ENCODE assay signal across 14 cellular contexts in the genomic region with DNA sequence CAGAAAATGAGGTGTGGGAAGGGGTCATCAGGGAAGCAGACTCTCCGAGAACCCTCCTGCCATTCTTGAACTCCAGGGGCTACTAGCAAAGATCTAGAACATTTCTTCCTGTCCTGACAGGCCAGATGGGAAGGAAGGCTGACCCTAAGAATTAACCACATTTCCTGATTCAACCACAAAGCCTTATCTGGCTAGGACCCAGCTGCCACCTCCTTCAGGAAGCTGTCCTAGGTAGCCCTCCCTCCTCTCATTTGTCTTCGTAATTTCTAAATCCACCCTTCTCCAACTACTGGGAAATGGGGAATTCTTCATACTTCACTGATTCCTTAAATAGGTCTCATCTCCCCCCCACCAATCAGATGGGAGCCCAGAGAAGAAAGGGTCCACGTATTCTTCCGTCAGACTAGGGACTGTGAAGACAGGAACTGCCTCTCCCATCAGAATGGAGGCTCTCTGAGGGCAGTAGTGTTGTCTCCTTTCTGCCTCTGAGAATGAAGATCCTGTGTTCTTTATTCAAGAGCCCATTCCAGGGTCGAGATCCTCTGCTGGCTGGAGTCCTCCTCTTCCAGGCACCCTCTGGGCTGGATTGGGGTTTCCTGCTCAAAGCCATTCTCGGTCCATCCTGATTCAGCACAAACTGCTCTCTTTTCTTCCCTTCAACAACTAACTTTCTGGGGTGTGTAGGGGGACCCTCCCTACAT. TPM values are rescaled to one million over a fixed set of nuclear protein-coding genes. Genes with fewer than 3 reads are reported as not detected.
A peak's percentile ranks its signal among the peaks of the same experiment; 100 is the strongest.
DNase-seq lines count a peak whose midpoint lies in the region; ATAC-seq, FAIRE-seq and TF ChIP-seq lines count a peak whose summit lies in the region.
"Had no signal": no experiment of that assay in that cellular context is flagged by ENCODE, and none has a peak within 500 bp of the region (broad histone marks: within the 10 kb centered on the region; RNA-seq: fewer than 3 reads in every experiment).

No MANE protein-coding gene starts in this region.

- H3K4me1 ChIP-seq in K562 (replicated peaks in 1 of 2; ENCODE audit: control insufficient read depth in 2 of 2, insufficient read depth in 2 of 2, low read length in 2 of 2): peaks cover 8 to 18% of the 10 kb centered on the region in 2 experiments

- H3K4me1 Mint-ChIP-seq in natural killer cell treated with Interleukin-12 subunit alpha and Interleukin-12 subunit beta and Interleukin-15 and Interleukin-18, amount 100 ng/mL, for 72 hours (ENCODE audit: low read depth in 2 of 2): peaks cover 27 to 40% of the 10 kb centered on the region in 2 donors
- peaks cover 28% of the 10 kb centered on the region for H3K4me1 Mint-ChIP-seq in activated CD4-positive, alpha-beta T cell treated with anti-CD3 and anti-CD28 coated beads, Interleukin-2, amount 10 ng/mL, durations not matched to agents 24 days and 14 days

- no peak overlapping the region for H3K9ac ChIP-seq in K562 (ENCODE audit: insufficient read depth in 1 of 2, low read depth in 2 of 2, low read length in 2 of 2)

- peak; percentile 89 for FAIRE-seq in K562 (lab: Jason Lieb, UNC)

- peak overlapping the region; percentile 45 for H3K4me3 Mint-ChIP-seq in natural killer cell treated with Interleukin-12 subunit alpha and Interleukin-12 subunit beta and Interleukin-15 and Interleukin-18, amount 100 ng/mL, for 72 hours
- no peak overlapping the region for H3K4me3 Mint-ChIP-seq in activated CD4-positive, alpha-beta T cell treated with anti-CD3 and anti-CD28 coated beads, Interleukin-2, amount 10 ng/mL, durations not matched to agents 24 days and 14 days

- no peak overlapping the region for H3K4me2 ChIP-seq in K562 (ENCODE audit: insufficient read depth, low read length)

- H3K36me3 Mint-ChIP-seq in natural killer cell treated with Interleukin-12 subunit alpha and Interleukin-12 subunit beta and Interleukin-15 and Interleukin-18, amount 100 ng/mL, for 72 hours: no peaks in the 10 kb centered on the region
- H3K36me3 Mint-ChIP-seq in activated CD4-positive, alpha-beta T cell treated with anti-CD3 and anti-CD28 coated beads, Interleukin-2, amount 10 ng/mL, durations not matched to agents 24 days and 14 days (ENCODE audit: low read depth): peaks cover 19% of the 10 kb centered on the region

- no peaks in the 10 kb centered on the region for H3K36me3 ChIP-seq in K562 (ENCODE audit: control insufficient read depth, insufficient read depth, low read length)
- H3K36me3 ChIP-seq: esophagus squamous epithelium had no signal

- WGBS in K562 (ENCODE audit: insufficient coverage, low coverage, missing lambda C conversion rate): 23% methylated on average over 5 of the region's 6 CpGs

- peaks cover 8% of the 10 kb centered on the region; the same call in 1 of the 2 replicates for H4K20me1 ChIP-seq in K562 (replicated peaks; ENCODE audit: control insufficient read depth, insufficient read depth, low read length)

- no peaks in the 10 kb centered on the region for H3K9me1 ChIP-seq in K562 (ENCODE audit: control insufficient read depth, insufficient read depth, low read length)

- no peaks in the 10 kb centered on the region for H3K79me2 ChIP-seq in K562 (ENCODE audit: control insufficient read depth, insufficient read depth, low read length)

- in situ Hi-C loops in K562 (cut with MboI): no loop called here
- in situ Hi-C loops in GM13976 (cut with MboI; ENCODE audit: low sequenced_read_pairs, unreplicated experiment): no loop called here

- DNase-seq in GF-D8 (lab: John Stamatoyannopoulos, UW) (peak; percentile 54), MV-4-11 (lab: John Stamatoyannopoulos, UW) (peak; percentile 76), K562 (ENCODE audit: extremely low read depth in 1 of 4, low spot score in 3 of 4) (peak in 1 of 4 experiments; percentile 49), GM13976 (ENCODE audit: low spot score) (no peak), globus pallidus (ENCODE audit: low spot score) (no peak)
- DNase-seq in natural killer cell treated with Interleukin-12 subunit alpha and Interleukin-12 subunit beta and Interleukin-15 and Interleukin-18, amount 100 ng/mL, for 72 hours (ENCODE audit: low spot score): no peak
- DNase-seq in activated CD4-positive, alpha-beta T cell treated with anti-CD3 and anti-CD28 coated beads, Interleukin-2, amount 10 ng/mL, durations not matched to agents 24 days and 14 days: no peak
- DNase-seq: body of pancreas, esophagus squamous epithelium, NCI-H1105 treated with DMSO at 0.1 percent for 48 hours, NCI-H748 treated with DMSO at 0.1 percent for 48 hours had no signal

- no peak for TF ChIP-seq RAD21 in K562 (CRISPR knock-in tag; conservative IDR thresholded peaks at IDR 0.05 in 1 of 2, IDR thresholded peaks at IDR 0.05 in 1 of 2)

- H3K27ac Mint-ChIP-seq in natural killer cell treated with Interleukin-12 subunit alpha and Interleukin-12 subunit beta and Interleukin-15 and Interleukin-18, amount 100 ng/mL, for 72 hours: no peak overlapping the region
- no peak overlapping the region for H3K27ac Mint-ChIP-seq in activated CD4-positive, alpha-beta T cell treated with anti-CD3 and anti-CD28 coated beads, Interleukin-2, amount 10 ng/mL, durations not matched to agents 24 days and 14 days

- peaks cover 4% of the 10 kb centered on the region; the same call in 1 of the 2 replicates for H3K9me3 ChIP-seq in K562 (replicated peaks; ENCODE audit: control insufficient read depth, insufficient read depth, low read depth, low read length)
- H3K9me3 ChIP-seq: body of pancreas, Caco-2, esophagus squamous epithelium had no signal

- CTCF ChIA-PET in K562 (lab: Yijun Ruan, JAX; ENCODE audit: low intra/inter-chr PET ratio): no interaction called here

- POLR2A ChIA-PET in K562 (lab: Yijun Ruan, JAX): interaction anchor here (0.5 to 2.3 kb wide), 4 partner anchors 9 to 19 kb away, joined by 3 to 9 read pairs (median 6); no protein-coding TSS in a partner anchor

- H3K27ac ChIP-seq in K562 (ENCODE audit: extremely low read depth, low read depth, low read length): no peak overlapping the region
- H3K27ac ChIP-seq: body of pancreas had no signal

- TF ChIP-seq POLR2A in K562 (conservative IDR thresholded peaks at IDR 0.05): no peak

- peaks cover 9 to 11% of the 10 kb centered on the region in 2 donors for H3K27me3 Mint-ChIP-seq in natural killer cell treated with Interleukin-12 subunit alpha and Interleukin-12 subunit beta and Interleukin-15 and Interleukin-18, amount 100 ng/mL, for 72 hours
- H3K27me3 Mint-ChIP-seq in activated CD4-positive, alpha-beta T cell treated with anti-CD3 and anti-CD28 coated beads, Interleukin-2, amount 10 ng/mL, durations not matched to agents 24 days and 14 days: peaks cover 34% of the 10 kb centered on the region

- peaks cover 8 to 29% of the 10 kb centered on the region in 2 experiments; a peak in 3 of 5 replicates for H3K27me3 ChIP-seq in K562 (ENCODE audit: control insufficient read depth in 2 of 2, insufficient read depth in 2 of 2, low read length in 2 of 2)

- no peak overlapping the region for H2AFZ ChIP-seq in K562 (ENCODE audit: low read depth, low read length)

- H3K4me3 ChIP-seq in K562: no peak overlapping the region
- H3K4me3 ChIP-seq: body of pancreas had no signal

- TF ChIP-seq EP300 in K562 (IDR thresholded peaks at IDR 0.05; ENCODE audit: low read length): no peak

- BruUV-seq in K562 (replicated peaks; lab: Mats Ljungman, UMichigan): no TSS peak

- intact Hi-C loops in K562 (cut with micrococcal nuclease): no loop called here
- intact Hi-C loops in activated CD4-positive, alpha-beta T cell treated with anti-CD3 and anti-CD28 coated beads, Interleukin-2, amount 10 ng/mL, durations not matched to agents 24 days and 14 days (cut with micrococcal nuclease): no loop called here

- no peaks in the 10 kb centered on the region for H3K9me3 Mint-ChIP-seq in natural killer cell treated with Interleukin-12 subunit alpha and Interleukin-12 subunit beta and Interleukin-15 and Interleukin-18, amount 100 ng/mL, for 72 hours
- no peaks in the 10 kb centered on the region for H3K9me3 Mint-ChIP-seq in activated CD4-positive, alpha-beta T cell treated with anti-CD3 and anti-CD28 coated beads, Interleukin-2, amount 10 ng/mL, durations not matched to agents 24 days and 14 days

- peak; percentile 57; the same call in 1 of the 3 replicates for ATAC-seq in K562
- no peak for ATAC-seq in natural killer cell treated with Interleukin-12 subunit alpha and Interleukin-12 subunit beta and Interleukin-15 and Interleukin-18, amount 100 ng/mL, for 72 hours
- ATAC-seq in GM19395 (IDR thresholded peaks at IDR 0.05; ENCODE audit: unreplicated experiment): no peak
- ATAC-seq: body of pancreas had no signal

- TF ChIP-seq CTCF in K562 (IDR thresholded peaks at IDR 0.05 in 2 of 3, conservative IDR thresholded peaks at IDR 0.05 in 1 of 3; ENCODE audit: insufficient read depth in 2 of 3, low read depth in 1 of 3, low read length in 3 of 3): no peak
- TF ChIP-seq CTCF in GM13976 (IDR thresholded peaks at IDR 0.05; ENCODE audit: borderline replicate concordance, control extremely low read depth, extremely low read depth, insufficient read depth, missing control alignments): no peak

RNA-seq across cellular contexts. Expression of gene SAMD14, which starts 2.1 kb away (rescaled TPM):
- total RNA-seq in K562 (2011; cell fraction: chromatin; rRNA removed; ENCODE audit: low replicate concordance): 0.18 and 1.0 TPM in 2 replicates
- 0.50 TPM in 1 of 2 replicates, not detected in the other for total RNA-seq in K562 (2011; cell fraction: nucleolus; rRNA removed)
- total RNA-seq in K562 (2011; cell fraction: nucleoplasm; rRNA removed): not detected in 2 replicates
- total RNA-seq in K562 (2014; rRNA removed) (not detected in 2 replicates), K562 (2014; rRNA removed; fragmentation: Illumina TruSeq; extraction: Trizol) (not detected in 2 replicates), K562 (2015; rRNA removed; fragmentation: Illumina TruSeq; extraction: Trizol) (not detected in 2 replicates), K562 (2021) (0.07 TPM in 1 of 2 replicates, not detected in the other)
- polyA plus RNA-seq in K562 (2011; rRNA removed) (0.14 TPM in 1 of 2 replicates, not detected in the other), K562 (2014; fragmentation: Illumina TruSeq; extraction: Trizol) (0.04 TPM in 1 of 2 replicates, not detected in the other), K562 (2014; fragmentation: Nextera tagmentation; extraction: Ambion mirVana) (not detected), K562 (2014; rRNA removed) (0.11 TPM in 1 of 2 replicates, not detected in the other)
- 0.01 and 0.10 TPM in 2 replicates for polyA plus RNA-seq in K562 (2011; cell fraction: cytosol; rRNA removed)
- polyA plus RNA-seq in K562 (2011; cell fraction: nucleus; rRNA removed): 0.15 and 0.24 TPM in 2 replicates
- polyA plus RNA-seq in K562 (2012): 0.07 and 0.22 TPM in 2 replicates
- polyA minus RNA-seq in K562 (2011; rRNA and poly(A)+ RNA removed): 0.15 TPM in 1 of 2 replicates, not detected in the other
- polyA minus RNA-seq in K562 (2011; cell fraction: cytosol; rRNA and poly(A)+ RNA removed): not detected in 2 replicates
- not detected in 2 replicates for polyA minus RNA-seq in K562 (2011; cell fraction: nucleus; rRNA and poly(A)+ RNA removed)
- 1 to 10 TPM; 2.6 to 5.0 TPM for total RNA-seq in natural killer cell treated with Interleukin-12 subunit alpha and Interleukin-12 subunit beta and Interleukin-15 and Interleukin-18, amount 100 ng/mL, for 72 hours
- total RNA-seq in activated CD4-positive, alpha-beta T cell treated with anti-CD3 and anti-CD28 coated beads, Interleukin-2, amount 10 ng/mL, durations not matched to agents 24 days and 14 days: 1.0 and 1.2 TPM in 2 replicates
- total RNA-seq: body of pancreas had no signal

RNA-seq across cellular contexts. Expression of gene PPP1R9B, which starts 22.7 kb away (rescaled TPM):
- 29.7 and 49.5 TPM in 2 replicates for total RNA-seq in K562 (2011; cell fraction: chromatin; rRNA removed; ENCODE audit: low replicate concordance)
- total RNA-seq in K562 (2011; cell fraction: nucleolus; rRNA removed): 27.6 and 29.7 TPM in 2 replicates
- 29.0 and 30.6 TPM in 2 replicates for total RNA-seq in K562 (2011; cell fraction: nucleoplasm; rRNA removed)
- total RNA-seq in K562 (2014; rRNA removed): 45.5 and 52.9 TPM in 2 replicates
- total RNA-seq in K562 (2014; rRNA removed; fragmentation: Illumina TruSeq; extraction: Trizol): 9.9 and 14.5 TPM in 2 replicates
- total RNA-seq in K562 (2015; rRNA removed; fragmentation: Illumina TruSeq; extraction: Trizol): 28.6 and 29.0 TPM in 2 replicates
- 56.6 and 63.5 TPM in 2 replicates for total RNA-seq in K562 (2021)
- 11.6 and 12.7 TPM in 2 replicates for polyA plus RNA-seq in K562 (2011; rRNA removed)
- polyA plus RNA-seq in K562 (2011; cell fraction: cytosol; rRNA removed): 11.9 and 15.6 TPM in 2 replicates
- polyA plus RNA-seq in K562 (2011; cell fraction: nucleus; rRNA removed): 50.9 and 52.5 TPM in 2 replicates
- polyA plus RNA-seq in K562 (2012): 27.4 and 32.9 TPM in 2 replicates
- polyA plus RNA-seq in K562 (2014; fragmentation: Illumina TruSeq; extraction: Trizol): 24.7 and 25.5 TPM in 2 replicates
- under 1 TPM; 0.10 to 0.13 TPM for polyA plus RNA-seq in K562 (2014; fragmentation: Nextera tagmentation; extraction: Ambion mirVana)
- 34.2 and 35.7 TPM in 2 replicates for polyA plus RNA-seq in K562 (2014; rRNA removed)
- polyA minus RNA-seq in K562 (2011; rRNA and poly(A)+ RNA removed): 18.9 and 21.8 TPM in 2 replicates
- polyA minus RNA-seq in K562 (2011; cell fraction: cytosol; rRNA and poly(A)+ RNA removed): 17.7 and 18.7 TPM in 2 replicates
- polyA minus RNA-seq in K562 (2011; cell fraction: nucleus; rRNA and poly(A)+ RNA removed): 12.4 and 25.9 TPM in 2 replicates
- total RNA-seq in natural killer cell treated with Interleukin-12 subunit alpha and Interleukin-12 subunit beta and Interleukin-15 and Interleukin-18, amount 100 ng/mL, for 72 hours: 100 to 1,000 TPM in 1 of 2 donors, 10 to 100 TPM in 1; 96.0 to 110 TPM
- total RNA-seq in activated CD4-positive, alpha-beta T cell treated with anti-CD3 and anti-CD28 coated beads, Interleukin-2, amount 10 ng/mL, durations not matched to agents 24 days and 14 days: 90.1 and 91.3 TPM in 2 replicates

RNA-seq across cellular contexts. Expression of gene PDK2, which starts 32.7 kb away (rescaled TPM):
- total RNA-seq in K562 (2011; cell fraction: chromatin; rRNA removed; ENCODE audit: low replicate concordance): 1.4 and 4.1 TPM in 2 replicates
- total RNA-seq in K562 (2011; cell fraction: nucleolus; rRNA removed): 1.1 and 3.0 TPM in 2 replicates
- 0.37 and 0.53 TPM in 2 replicates for total RNA-seq in K562 (2011; cell fraction: nucleoplasm; rRNA removed)
- total RNA-seq in K562 (2014; rRNA removed): 1.00 and 1.5 TPM in 2 replicates
- 0.38 and 0.87 TPM in 2 replicates for total RNA-seq in K562 (2014; rRNA removed; fragmentation: Illumina TruSeq; extraction: Trizol)
- 1.2 and 1.4 TPM in 2 replicates for total RNA-seq in K562 (2015; rRNA removed; fragmentation: Illumina TruSeq; extraction: Trizol)
- total RNA-seq in K562 (2021): 1.9 and 2.5 TPM in 2 replicates
- polyA plus RNA-seq in K562 (2011; rRNA removed): 1.8 and 5.3 TPM in 2 replicates
- polyA plus RNA-seq in K562 (2011; cell fraction: cytosol; rRNA removed): 3.7 and 10.5 TPM in 2 replicates
- 4.9 and 5.8 TPM in 2 replicates for polyA plus RNA-seq in K562 (2011; cell fraction: nucleus; rRNA removed)
- polyA plus RNA-seq in K562 (2012): 2.6 and 5.2 TPM in 2 replicates
- polyA plus RNA-seq in K562 (2014; fragmentation: Illumina TruSeq; extraction: Trizol): 2.0 and 2.7 TPM in 2 replicates
- polyA plus RNA-seq in K562 (2014; fragmentation: Nextera tagmentation; extraction: Ambion mirVana): under 1 TPM; 0.03 to 0.08 TPM
- 1.5 and 2.6 TPM in 2 replicates for polyA plus RNA-seq in K562 (2014; rRNA removed)
- polyA minus RNA-seq in K562 (2011; rRNA and poly(A)+ RNA removed): 3.0 and 4.2 TPM in 2 replicates
- polyA minus RNA-seq in K562 (2011; cell fraction: cytosol; rRNA and poly(A)+ RNA removed): 3.3 and 9.3 TPM in 2 replicates
- polyA minus RNA-seq in K562 (2011; cell fraction: nucleus; rRNA and poly(A)+ RNA removed): 1.6 and 1.8 TPM in 2 replicates
- total RNA-seq in natural killer cell treated with Interleukin-12 subunit alpha and Interleukin-12 subunit beta and Interleukin-15 and Interleukin-18, amount 100 ng/mL, for 72 hours: 10 to 100 TPM; 11.8 to 13.7 TPM
- total RNA-seq in activated CD4-positive, alpha-beta T cell treated with anti-CD3 and anti-CD28 coated beads, Interleukin-2, amount 10 ng/mL, durations not matched to agents 24 days and 14 days: 10.9 and 11.8 TPM in 2 replicates

RNA-seq across cellular contexts. Expression of gene SGCA, which starts 38.0 kb away (rescaled TPM):
- total RNA-seq in K562 (2011; cell fraction: chromatin; rRNA removed; ENCODE audit: low replicate concordance): not detected in 2 replicates
- total RNA-seq in K562 (2011; cell fraction: nucleolus; rRNA removed): not detected in 2 replicates
- not detected in 2 replicates for total RNA-seq in K562 (2011; cell fraction: nucleoplasm; rRNA removed)
- not detected in 2 replicates for total RNA-seq in K562 (2014; rRNA removed)
- total RNA-seq in K562 (2014; rRNA removed; fragmentation: Illumina TruSeq; extraction: Trizol): not detected in 2 replicates
- not detected in 2 replicates for total RNA-seq in K562 (2015; rRNA removed; fragmentation: Illumina TruSeq; extraction: Trizol)
- total RNA-seq in K562 (2021): not detected in 2 replicates
- polyA plus RNA-seq in K562 (2011; rRNA removed): not detected in 2 replicates
- not detected in 2 replicates for polyA plus RNA-seq in K562 (2011; cell fraction: cytosol; rRNA removed)
- polyA plus RNA-seq in K562 (2011; cell fraction: nucleus; rRNA removed): not detected in 2 replicates
- polyA plus RNA-seq in K562 (2012): not detected in 2 replicates
- not detected in 2 replicates for polyA plus RNA-seq in K562 (2014; fragmentation: Illumina TruSeq; extraction: Trizol)
- not detected for polyA plus RNA-seq in K562 (2014; fragmentation: Nextera tagmentation; extraction: Ambion mirVana)
- not detected in 2 replicates for polyA plus RNA-seq in K562 (2014; rRNA removed)
- polyA minus RNA-seq in K562 (2011; rRNA and poly(A)+ RNA removed): not detected in 2 replicates
- not detected in 2 replicates for polyA minus RNA-seq in K562 (2011; cell fraction: cytosol; rRNA and poly(A)+ RNA removed)
- polyA minus RNA-seq in K562 (2011; cell fraction: nucleus; rRNA and poly(A)+ RNA removed): not detected in 2 replicates
- total RNA-seq in natural killer cell treated with Interleukin-12 subunit alpha and Interleukin-12 subunit beta and Interleukin-15 and Interleukin-18, amount 100 ng/mL, for 72 hours: under 1 TPM in 1 of 2 donors, not detected in 1; 0.42 TPM
- 0.30 TPM in 1 of 2 replicates, not detected in the other for total RNA-seq in activated CD4-positive, alpha-beta T cell treated with anti-CD3 and anti-CD28 coated beads, Interleukin-2, amount 10 ng/mL, durations not matched to agents 24 days and 14 days
- total RNA-seq: Caco-2; T-helper 2 cell treated with Interferon-gamma antibody and Interleukin-4, amounts not matched to agents 100 ng/mL and 5 ng/mL, for 36 hours had no signal

Comparison
In these comparisons a context has a peak if more than half of its experiments do, and no peak if none do; other contexts are left out.
1. DNase-seq: peak in GF-D8 (single experiment) and MV-4-11 (single experiment); none in natural killer cell treated with Interleukin-12 subunit alpha and Interleukin-12 subunit beta and Interleukin-15 and Interleukin-18, amount 100 ng/mL, for 72 hours (single experiment), GM13976 (single experiment), globus pallidus (single experiment) and activated CD4-positive, alpha-beta T cell treated with anti-CD3 and anti-CD28 coated beads, Interleukin-2, amount 10 ng/mL, durations not matched to agents 24 days and 14 days (single experiment).